Comparison of ENCODE assay signal across 8 cellular contexts in genomic region chr2:209556354-209556961, GRCh38.
A peak's percentile ranks its signal among the peaks of the same experiment; 100 is the strongest.
DNase-seq lines count a peak whose midpoint lies in the region; ATAC-seq, FAIRE-seq and TF ChIP-seq lines count a peak whose summit lies in the region.

No MANE protein-coding gene starts in this region.

- TF ChIP-seq POLR2A in H54 (IDR thresholded peaks at IDR 0.05; ENCODE audit: low read depth, low read length): no peak
- TF ChIP-seq POLR2A in NB4 (IDR thresholded peaks at IDR 0.05; ENCODE audit: extremely low read depth, insufficient read length): no peak

- H3K27ac Mint-ChIP-seq in chondrocyte (ENCODE audit: unreplicated experiment): no peak overlapping the region
- H3K27ac Mint-ChIP-seq in neural crest cell (ENCODE audit: unreplicated experiment): peak overlapping the region; percentile 37

- H3K9me3 Mint-ChIP-seq in chondrocyte (ENCODE audit: low read depth) (no peaks in the 10 kb centered on the region), neural crest cell (peaks cover 3% of the 10 kb centered on the region)

- H3K27me3 Mint-ChIP-seq in chondrocyte (ENCODE audit: low read depth) (no peaks in the 10 kb centered on the region), neural crest cell (ENCODE audit: low read depth) (no peaks in the 10 kb centered on the region)

- TF ChIP-seq CTCF in GM10248 (IDR thresholded peaks at IDR 0.05; ENCODE audit: control extremely low read depth, extremely low read depth, low read depth, missing control alignments) (peak; percentile 49), NB4 (IDR thresholded peaks at IDR 0.05; ENCODE audit: low read depth, low read length) (peak; percentile 49), chondrocyte (IDR thresholded peaks at IDR 0.05) (peak; percentile 86), neural crest cell (conservative IDR thresholded peaks at IDR 0.05) (peak; percentile 50)

- H3K4me3 Mint-ChIP-seq in chondrocyte (ENCODE audit: unreplicated experiment) (no peak overlapping the region), neural crest cell (no peak overlapping the region)

- FAIRE-seq in H54 (lab: Jason Lieb, UNC): peak; percentile 87

- H3K36me3 Mint-ChIP-seq in chondrocyte (ENCODE audit: low read depth) (no peaks in the 10 kb centered on the region), neural crest cell (ENCODE audit: low read depth) (no peaks in the 10 kb centered on the region)

- DNase-seq in GM10248 (ENCODE audit: extremely low spot score) (peak; percentile 15), H54 (ENCODE audit: insufficient read length, low spot score) (peak; percentile 9), NB4 (ENCODE audit: low read depth) (peak; percentile 62), chondrocyte (ENCODE audit: low spot score) (no peak), neural crest cell (ENCODE audit: low read depth, low spot score) (no peak), mucosa of gallbladder (ENCODE audit: low spot score) (no peak)
- DNase-seq in NK-92 treated with Interleukin-12 subunit alpha and Interleukin-12 subunit beta, amount 100 ng/mL, for 24 hours (lab: John Stamatoyannopoulos, UW): no peak

- CTCF ChIA-PET in GM10248 (lab: Yijun Ruan, JAX): interaction anchor here (0.7 to 1.1 kb wide), 2 partner anchors 27 to 133 kb away, joined by 3 read pairs; partner anchors contain the start of gene MAP2

- no peak overlapping the region for H3K4me3 ChIP-seq in NB4 (ENCODE audit: low read depth, low read length)

- ATAC-seq in HG03025 (IDR thresholded peaks at IDR 0.05; ENCODE audit: low FRiP score, unreplicated experiment): no peak

- no peaks in the 10 kb centered on the region for H3K4me1 Mint-ChIP-seq in chondrocyte (ENCODE audit: low read depth)
- peaks cover 13% of the 10 kb centered on the region for H3K4me1 Mint-ChIP-seq in neural crest cell

- POLR2A ChIA-PET in GM10248 (lab: Yijun Ruan, JAX): no interaction called here

Comparison
In these comparisons a context has a peak if more than half of its experiments do, and no peak if none do; other contexts are left out.
1. DNase-seq: peak in GM10248 (single experiment), H54 (single experiment) and NB4 (single experiment); none in chondrocyte (single experiment), neural crest cell (single experiment), NK-92 treated with Interleukin-12 subunit alpha and Interleukin-12 subunit beta, amount 100 ng/mL, for 24 hours (single experiment) and mucosa of gallbladder (single experiment).
2. Peak in every context shown above with its lines, with median percentiles within 50 percentile points of each other: CTCF ChIP-seq.